In the genomic region with DNA sequence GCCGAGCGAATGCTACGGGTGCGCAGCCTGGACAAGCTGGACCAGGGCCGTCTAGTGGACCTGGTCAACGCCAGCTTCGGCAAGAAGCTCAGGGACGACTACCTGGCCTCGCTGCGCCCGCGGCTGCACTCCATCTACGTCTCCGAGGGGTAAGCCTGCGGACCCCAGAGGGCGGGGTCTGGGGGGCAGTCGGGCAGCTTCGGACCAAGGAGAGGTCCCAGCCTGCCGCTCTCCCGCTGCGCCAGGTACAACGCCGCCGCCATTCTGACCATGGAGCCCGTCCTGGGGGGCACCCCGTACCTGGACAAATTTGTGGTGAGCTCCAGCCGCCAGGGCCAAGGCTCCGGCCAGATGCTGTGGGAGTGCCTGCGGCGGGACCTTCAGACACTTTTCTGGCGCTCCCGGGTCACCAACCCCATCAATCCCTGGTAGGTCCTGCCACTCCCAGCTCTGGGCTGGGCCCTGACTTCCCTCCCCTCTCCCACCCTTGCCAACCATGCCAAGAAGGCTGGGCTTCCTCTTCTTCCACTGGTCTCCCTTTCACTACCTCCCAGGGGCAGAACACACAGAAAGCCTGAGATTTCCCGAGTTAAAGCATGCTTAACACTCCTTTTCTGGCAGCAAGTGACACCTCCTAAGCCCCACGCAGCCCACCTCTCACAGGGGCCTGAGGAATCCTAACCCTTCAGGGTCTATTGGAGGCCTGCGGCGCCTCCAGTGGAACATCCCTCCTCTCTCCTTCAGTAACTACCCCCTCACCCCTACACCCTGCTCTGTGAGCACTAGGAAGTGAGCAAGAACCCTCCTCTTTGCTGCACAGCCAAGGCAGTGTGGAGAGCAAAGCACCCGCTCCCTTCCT, we compare ENCODE assay signal across 7 cellular contexts.
A peak's percentile ranks its signal among the peaks of the same experiment; 100 is the strongest.
DNase-seq lines count a peak whose midpoint lies in the region; ATAC-seq and TF ChIP-seq lines count a peak whose summit lies in the region.

No MANE protein-coding gene starts in this region.

- peak; percentile 10 for ATAC-seq in GM21723 (IDR thresholded peaks at IDR 0.05; ENCODE audit: unreplicated experiment)
- ATAC-seq in HG03460 (IDR thresholded peaks at IDR 0.05; ENCODE audit: unreplicated experiment) = no peak

- POLR2A ChIA-PET in RWPE1 (lab: Yijun Ruan, JAX; ENCODE audit: low non-redundant PET) = no interaction called here

- H3K9ac ChIP-seq in parathyroid adenoma = peak overlapping the region; percentile 29

- TF ChIP-seq CTCF in RWPE1 (conservative IDR thresholded peaks at IDR 0.05; ENCODE audit: low read depth) (0 out of 2 replicates have a peak, but pooled peaks have one; percentile 8), parathyroid adenoma (IDR thresholded peaks at IDR 0.05) (no peak)

- no peaks in the 10 kb centered on the region for H3K79me2 ChIP-seq in parathyroid adenoma

- CTCF ChIA-PET in RWPE1 (lab: Yijun Ruan, JAX) = interaction anchor here (0.6 to 1.3 kb wide), 5 partner anchors 12 to 1987 kb away, joined by 3 to 5 read pairs (median 3); partner anchors contain the start of gene NKIRAS2

- H3K27ac ChIP-seq in RWPE1 (peak overlapping the region; percentile 90), parathyroid adenoma (peak overlapping the region; percentile 82)

- H2AFZ ChIP-seq in parathyroid adenoma = peak overlapping the region; percentile 98

- no peaks in the 10 kb centered on the region for H3K36me3 ChIP-seq in parathyroid adenoma (ENCODE audit: control insufficient read depth, insufficient read depth, low read length)

- no peaks in the 10 kb centered on the region for H3K9me3 ChIP-seq in parathyroid adenoma (ENCODE audit: control insufficient read depth, low read length)

- H3K27me3 ChIP-seq in parathyroid adenoma (ENCODE audit: control insufficient read depth, insufficient read depth, low read length) = no peaks in the 10 kb centered on the region

- peak overlapping the region; percentile 83 for H3K4me3 ChIP-seq in parathyroid adenoma (ENCODE audit: low read depth, low read length)

- DNase-seq in RWPE1 (ENCODE audit: low spot score) = no peak
- DNase-seq in fibroblast of peridontal ligament (ENCODE audit: extremely low read depth) = peak; percentile 52
- DNase-seq in NCI-H187 treated with DMSO at 0.1 percent for 48 hours (lab: John Stamatoyannopoulos, UW) = no peak
- no peak for DNase-seq in SHP77 treated with DMSO at 0.1 percent for 48 hours (lab: John Stamatoyannopoulos, UW)

- peaks cover 15% of the 10 kb centered on the region for H3K4me1 ChIP-seq in parathyroid adenoma

- H3K4me2 ChIP-seq in parathyroid adenoma (ENCODE audit: low read length) = peak overlapping the region; percentile 99
